10 cellular contexts compared by ENCODE assay signal in genomic region chr2:9311488-9311887, GRCh38.
DNase-seq lines count a peak whose midpoint lies in the region; ATAC-seq lines count a peak whose summit lies in the region.
"Had no signal": no experiment of that assay in that cellular context is flagged by ENCODE, and none has a peak within 500 bp of the region (broad histone marks: within the 10 kb centered on the region; RNA-seq: fewer than 3 reads in every experiment).

No MANE protein-coding gene starts in this region.

- H3K4me1 Mint-ChIP-seq in activated CD4-positive, alpha-beta memory T cell treated with anti-CD3 and anti-CD28 coated beads for 36 hours (ENCODE audit: low read depth), result no peaks in the 10 kb centered on the region
- H3K4me1 Mint-ChIP-seq: activated B cell treated with CpG ODN at 0.5 μM for 24 hours had no signal

- H3K4me3 Mint-ChIP-seq in activated CD4-positive, alpha-beta memory T cell treated with anti-CD3 and anti-CD28 coated beads for 36 hours, result no peak overlapping the region
- H3K4me3 Mint-ChIP-seq: activated B cell treated with CpG ODN at 0.5 μM for 24 hours had no signal

- no peaks in the 10 kb centered on the region for H3K36me3 Mint-ChIP-seq in activated CD4-positive, alpha-beta memory T cell treated with anti-CD3 and anti-CD28 coated beads for 36 hours

- POLR2A ChIA-PET in activated CD4-positive, alpha-beta memory T cell treated with anti-CD3 and anti-CD28 coated beads for 36 hours (lab: Charles Lee), result no interaction called here

- CTCF ChIA-PET in activated CD4-positive, alpha-beta memory T cell treated with anti-CD3 and anti-CD28 coated beads for 36 hours (lab: Charles Lee), result no interaction called here

- H3K27ac ChIP-seq in epithelial cell of prostate, result peak overlapping the region; percentile 98
- H3K27ac ChIP-seq: neutrophil had no signal

- no peak overlapping the region for H3K27ac Mint-ChIP-seq in activated CD4-positive, alpha-beta memory T cell treated with anti-CD3 and anti-CD28 coated beads for 36 hours
- H3K27ac Mint-ChIP-seq: activated B cell treated with CpG ODN at 0.5 μM for 24 hours had no signal

- ATAC-seq in Right ventricle myocardium inferior, result peak; percentile 66

- no peaks in the 10 kb centered on the region for H3K9me3 Mint-ChIP-seq in activated CD4-positive, alpha-beta memory T cell treated with anti-CD3 and anti-CD28 coated beads for 36 hours
- H3K9me3 Mint-ChIP-seq: activated B cell treated with CpG ODN at 0.5 μM for 24 hours had no signal

- intact Hi-C loops in Right ventricle myocardium inferior (cut with DNase I), result no loop called here
- intact Hi-C loops in cardiac septum (cut with DNase I), result loop anchor here (5.0 kb wide), 1 partner anchor 54 kb away; no protein-coding TSS in a partner anchor
- intact Hi-C loops in activated CD4-positive, alpha-beta memory T cell treated with anti-CD3 and anti-CD28 coated beads for 36 hours (cut with micrococcal nuclease), result no loop called here

- no peaks in the 10 kb centered on the region for H3K27me3 Mint-ChIP-seq in activated CD4-positive, alpha-beta memory T cell treated with anti-CD3 and anti-CD28 coated beads for 36 hours
- H3K27me3 Mint-ChIP-seq: activated B cell treated with CpG ODN at 0.5 μM for 24 hours had no signal

- peak; percentile 79 for DNase-seq in Right ventricle myocardium inferior (ENCODE audit: missing footprints)
- DNase-seq in cardiac septum (ENCODE audit: low spot score), result no peak
- DNase-seq in epithelial cell of prostate (ENCODE audit: low read depth, low spot score), result no peak
- peak; percentile 32 for DNase-seq in mucosa of gallbladder (ENCODE audit: low spot score)
- DNase-seq in activated CD4-positive, alpha-beta memory T cell treated with anti-CD3 and anti-CD28 coated beads for 36 hours, result no peak
- DNase-seq in stimulated activated CD4-positive, alpha-beta T cell treated with anti-CD3 and anti-CD28 coated beads, Interleukin-4, amount 100 ng/mL, for 1 hour, result no peak
- no peak for DNase-seq in DMS53 treated with DMSO at 0.1 percent for 48 hours (lab: John Stamatoyannopoulos, UW; ENCODE audit: unreplicated experiment)
- DNase-seq in activated CD4-positive, alpha-beta T cell treated with anti-CD3 and anti-CD28 coated beads for 48 hours, result no peak
- DNase-seq: activated B cell treated with CpG ODN at 0.5 μM for 24 hours had no signal

Comparison
In these comparisons a context has a peak if more than half of its experiments do, and no peak if none do; other contexts are left out.
1. DNase-seq: peak in Right ventricle myocardium inferior (single experiment) and mucosa of gallbladder (single experiment); none in cardiac septum (single experiment), epithelial cell of prostate (single experiment), activated CD4-positive, alpha-beta memory T cell treated with anti-CD3 and anti-CD28 coated beads for 36 hours (single experiment), stimulated activated CD4-positive, alpha-beta T cell treated with anti-CD3 and anti-CD28 coated beads, Interleukin-4, amount 100 ng/mL, for 1 hour (single experiment), DMS53 treated with DMSO at 0.1 percent for 48 hours (single experiment) and activated CD4-positive, alpha-beta T cell treated with anti-CD3 and anti-CD28 coated beads for 48 hours (single experiment).